ENCODE assay signal across 10 cellular contexts in genomic region chr12:92340441-92341332, GRCh38.
A peak's percentile ranks its signal among the peaks of the same experiment; 100 is the strongest.
DNase-seq lines count a peak whose midpoint lies in the region; ATAC-seq and TF ChIP-seq lines count a peak whose summit lies in the region.
"Had no signal": no experiment of that assay in that cellular context is flagged by ENCODE, and none has a peak within 500 bp of the region (broad histone marks: within the 10 kb centered on the region; RNA-seq: fewer than 3 reads in every experiment).

No MANE protein-coding gene starts in this region.

- peak; percentile 76 for ATAC-seq in GM19397 (IDR thresholded peaks at IDR 0.05; ENCODE audit: unreplicated experiment)

- TF ChIP-seq CTCF in fibroblast of villous mesenchyme (IDR thresholded peaks at IDR 0.05; ENCODE audit: insufficient read depth, low read depth, low read length) = no peak

- DNase-seq in 8988T (peak; percentile 9), NCI-H69 (lab: John Stamatoyannopoulos, UW) (peak; percentile 63), fibroblast of villous mesenchyme (ENCODE audit: low read depth) (peak; percentile 17), DMS79 treated with DMSO at 0.1 percent for 48 hours (lab: John Stamatoyannopoulos, UW) (no peak), DMS153 (lab: John Stamatoyannopoulos, UW) (no peak), NOMO-1 treated with DMSO at 0.1 percent for 48 hours (lab: John Stamatoyannopoulos, UW; ENCODE audit: unreplicated experiment) (no peak), KG1 (lab: John Stamatoyannopoulos, UW) (no peak)
- DNase-seq: anterior cingulate cortex; stimulated activated CD4-positive, alpha-beta T cell treated with anti-CD3 and anti-CD28 coated beads, Interleukin-15, amount 100 ng/mL, for 24 hours had no signal

- H3K4me3 ChIP-seq in fibroblast of villous mesenchyme (ENCODE audit: low read depth, low read length) = no peak overlapping the region

Comparison
In these comparisons a context has a peak if more than half of its experiments do, and no peak if none do; other contexts are left out.
1. DNase-seq: peak in 8988T (single experiment), NCI-H69 (single experiment) and fibroblast of villous mesenchyme (single experiment); none in DMS79 treated with DMSO at 0.1 percent for 48 hours (single experiment), DMS153 (single experiment), NOMO-1 treated with DMSO at 0.1 percent for 48 hours (single experiment) and KG1 (single experiment).